In the genomic region with DNA sequence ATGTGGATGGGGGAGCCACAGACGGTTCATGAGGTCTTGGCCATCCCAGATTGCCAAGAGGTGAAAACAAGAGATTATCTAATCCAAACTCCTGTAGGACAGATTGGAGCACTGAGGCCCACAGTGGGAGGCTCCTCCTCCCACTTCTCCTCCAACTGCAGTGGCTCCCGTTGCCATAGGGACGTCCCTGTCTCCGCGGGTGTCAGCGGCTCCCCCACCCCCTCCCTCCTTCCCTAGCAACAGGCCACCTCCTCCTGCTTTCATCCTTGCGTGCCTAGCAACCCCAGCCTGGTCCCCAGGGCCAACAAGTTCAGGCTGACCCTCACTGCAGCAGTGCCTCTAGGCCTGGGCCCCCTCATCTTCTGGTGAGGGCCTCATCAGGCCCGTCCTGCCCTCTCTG, we compare ENCODE assay signal across 8 cellular contexts. TPM values are rescaled to one million over a fixed set of nuclear protein-coding genes. Genes with fewer than 3 reads are reported as not detected.
DNase-seq lines count a peak whose midpoint lies in the region; FAIRE-seq and TF ChIP-seq lines count a peak whose summit lies in the region.

No MANE protein-coding gene starts in this region.

- DNase-seq in CD1c-positive myeloid dendritic cell (ENCODE audit: extremely low spot score) (peak; percentile 39), Kasumi-1 (lab: John Stamatoyannopoulos, UW) (peak; percentile 16 to 25), immature natural killer cell (peak; percentile 25 to 31 (median 30)), suprapubic skin (ENCODE audit: low spot score in 2 of 2) (no peak), GM12891 (ENCODE audit: insufficient read length, low spot score) (no peak)
- DNase-seq in activated CD8-positive, alpha-beta memory T cell treated with anti-CD3 and anti-CD28 coated beads, Interleukin-2, amount 50 U/mL, for 48 hours: no peak
- DNase-seq in stimulated activated CD4-positive, alpha-beta T cell treated with anti-CD3 and anti-CD28 coated beads, Interleukin-4, amount 100 ng/mL, for 1 hour: no peak

- H3K4me3 Mint-ChIP-seq in activated naive CD8-positive, alpha-beta T cell: peak overlapping the region; percentile 73
- peak overlapping the region; percentile 87 to 97 (median 92) for H3K4me3 Mint-ChIP-seq in immature natural killer cell

- no peak for TF ChIP-seq EP300 in suprapubic skin (IDR thresholded peaks at IDR 0.05)

- H3K36me3 ChIP-seq in suprapubic skin: no peaks in the 10 kb centered on the region

- no peak for TF ChIP-seq CTCF in suprapubic skin (IDR thresholded peaks at IDR 0.05)

- H3K36me3 Mint-ChIP-seq in activated naive CD8-positive, alpha-beta T cell: no peaks in the 10 kb centered on the region
- no peaks in the 10 kb centered on the region for H3K36me3 Mint-ChIP-seq in immature natural killer cell

- H3K4me1 Mint-ChIP-seq in activated naive CD8-positive, alpha-beta T cell (ENCODE audit: low read depth): peaks cover 28% of the 10 kb centered on the region
- peaks cover 52 to 57% of the 10 kb centered on the region in 2 donors for H3K4me1 Mint-ChIP-seq in immature natural killer cell

- H3K4me3 ChIP-seq in suprapubic skin: no peak overlapping the region

- peak overlapping the region; percentile 41 for H3K27ac ChIP-seq in suprapubic skin

- H3K27ac Mint-ChIP-seq in activated naive CD8-positive, alpha-beta T cell: peak overlapping the region; percentile 84
- H3K27ac Mint-ChIP-seq in immature natural killer cell: peak overlapping the region; percentile 90 to 98 (median 95)

- H3K27me3 Mint-ChIP-seq in activated naive CD8-positive, alpha-beta T cell: no peaks in the 10 kb centered on the region
- H3K27me3 Mint-ChIP-seq in immature natural killer cell (ENCODE audit: low read depth in 3 of 3): peaks cover 0 to 5% (median 1%) of the 10 kb centered on the region in 3 donors

- H3K9me3 ChIP-seq in suprapubic skin: no peaks in the 10 kb centered on the region

- no peaks in the 10 kb centered on the region for H3K9me3 Mint-ChIP-seq in activated naive CD8-positive, alpha-beta T cell (ENCODE audit: low read depth)
- no peaks in the 10 kb centered on the region for H3K9me3 Mint-ChIP-seq in immature natural killer cell

- 21% methylated on average over 8 of the region's 8 CpGs for WGBS in suprapubic skin

- no peak for TF ChIP-seq POLR2A in suprapubic skin (IDR thresholded peaks at IDR 0.05)
- TF ChIP-seq POLR2A in GM12891 (IDR thresholded peaks at IDR 0.05; ENCODE audit: low read depth, low read length): no peak

- H3K4me1 ChIP-seq in suprapubic skin: peaks cover 19% of the 10 kb centered on the region

- no peaks in the 10 kb centered on the region for H3K27me3 ChIP-seq in suprapubic skin

- FAIRE-seq in GM12891 (lab: Jason Lieb, UNC): no peak

TF ChIP-seq in GM12891, 5 proteins besides CTCF, POLR2A, EP300 and RAD21:
- no peak for TF ChIP-seq TAF1 (IDR thresholded peaks at IDR 0.05; ENCODE audit: low read depth, low read length)
- TF ChIP-seq POLR2AphosphoS5 (IDR thresholded peaks at IDR 0.05; ENCODE audit: low read depth, low read length): no peak
- no peak for TF ChIP-seq POU2F2 (IDR thresholded peaks at IDR 0.05; ENCODE audit: low read depth, low read length)
- TF ChIP-seq SPI1 (IDR thresholded peaks at IDR 0.05; ENCODE audit: low read depth, low read length): no peak
- no peak for TF ChIP-seq PAX5 (IDR thresholded peaks at IDR 0.05; ENCODE audit: insufficient read depth, low read length, severe bottlenecking)
TF ChIP-seq in GM12891: peak in this region for 0.

RNA-seq across cellular contexts. Expression of gene IQSEC2, which starts 6.8 kb away (rescaled TPM):
- polyA plus RNA-seq in immature natural killer cell: 1 to 10 TPM in 1 of 3 donors, under 1 TPM in 2; 0.08 to 1.7 (median 0.21) TPM
- total RNA-seq in suprapubic skin: 10 to 100 TPM; 24.4 to 42.1 (median 28.9) TPM
- 0.13 TPM for polyA plus RNA-seq in GM12891 (2012; ENCODE audit: low read depth, missing spikeins)

Comparison
In these comparisons a context has a peak if more than half of its experiments do, and no peak if none do; other contexts are left out.
1. DNase-seq: peak in CD1c-positive myeloid dendritic cell (single experiment), Kasumi-1 (2 of 2) and immature natural killer cell (3 of 3); none in suprapubic skin (0 of 2), GM12891 (single experiment), activated CD8-positive, alpha-beta memory T cell treated with anti-CD3 and anti-CD28 coated beads, Interleukin-2, amount 50 U/mL, for 48 hours (single experiment) and stimulated activated CD4-positive, alpha-beta T cell treated with anti-CD3 and anti-CD28 coated beads, Interleukin-4, amount 100 ng/mL, for 1 hour (single experiment).